In the genomic region with DNA sequence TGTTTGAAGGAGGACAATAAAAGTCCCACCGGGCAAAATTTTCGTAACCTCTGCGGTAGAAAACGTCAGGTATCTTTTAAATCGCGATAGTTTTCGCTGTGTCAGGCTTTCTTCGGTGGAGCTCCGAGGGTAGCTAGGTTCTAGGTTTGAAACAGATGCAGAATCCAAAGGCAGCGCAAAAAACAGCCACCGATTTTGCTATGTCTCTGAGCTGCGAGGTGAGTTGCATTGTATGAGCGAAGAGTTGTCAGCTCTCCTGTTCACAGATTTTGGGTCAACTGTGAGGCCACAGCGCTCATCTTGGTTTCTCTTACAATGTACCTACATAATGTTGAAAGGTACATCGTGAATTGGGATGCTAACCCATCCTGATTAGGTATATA, we compare ENCODE assay signal across 8 cellular contexts. TPM values are rescaled to one million over a fixed set of nuclear protein-coding genes. Genes with fewer than 3 reads are reported as not detected.
DNase-seq lines count a peak whose midpoint lies in the region; ATAC-seq and TF ChIP-seq lines count a peak whose summit lies in the region.

No MANE protein-coding gene starts in this region.

- peak overlapping the region; percentile 97 to 99 (median 98) for H3K27ac Mint-ChIP-seq in nephron

- peaks cover 23% of the 10 kb centered on the region for H3K4me1 Mint-ChIP-seq in nephron

- H3K27me3 Mint-ChIP-seq in nephron (ENCODE audit: low read depth) = no peaks in the 10 kb centered on the region

- H3K9me3 ChIP-seq in HAP-1 (no peaks in the 10 kb centered on the region; the same call in 1 of the 2 replicates), esophagus (ENCODE audit: control insufficient read depth in 2 of 2, insufficient read depth in 1 of 2, low read depth in 1 of 2, low read length in 1 of 2) (no peaks in the 10 kb centered on the region)

- H3K9me3 Mint-ChIP-seq in nephron = no peaks in the 10 kb centered on the region

- H3K27me3 ChIP-seq in HAP-1 (ENCODE audit: low read depth) (no peaks in the 10 kb centered on the region), esophagus (ENCODE audit: control insufficient read depth in 1 of 2, insufficient read depth in 2 of 2, low read length in 2 of 2) (no peaks in the 10 kb centered on the region)

- WGBS in esophagus, 2 donors = 0% methylated on average over 15 of the region's 15 CpGs

- no peak for TF ChIP-seq CTCF in WI38 (IDR thresholded peaks at IDR 0.05; ENCODE audit: low read depth, low read length)
- no peak for TF ChIP-seq CTCF in nephron (IDR thresholded peaks at IDR 0.05; ENCODE audit: unreplicated experiment in 3 of 3)

- H3K4me1 ChIP-seq in HAP-1 (peaks cover 10% of the 10 kb centered on the region; the same call in 1 of the 2 replicates), esophagus (ENCODE audit: control insufficient read depth in 2 of 2, insufficient read depth in 2 of 2, low read length in 1 of 2) (no peaks in the 10 kb centered on the region)

- DNase-seq in A172 (ENCODE audit: low spot score) (peak; percentile 28), HAP-1 (ENCODE audit: low spot score in 2 of 2) (peak; percentile 16 to 32), posterior vena cava (ENCODE audit: low spot score) (no peak), NCI-H1105 treated with DMSO at 0.1 percent for 48 hours (lab: John Stamatoyannopoulos, UW) (no peak)

- in situ Hi-C loops in HAP-1 (cut with MboI; ENCODE audit: low sequenced_read_pairs) = loop anchor here (25.0 kb wide), 1 partner anchor 416 kb away; the partner anchor contains the start of gene MFAP3L

- H3K27ac ChIP-seq in esophagus (ENCODE audit: low read depth in 2 of 2, low read length in 1 of 2) = peak overlapping the region; percentile 92 to 99

- intact Hi-C loops in posterior vena cava (cut with DNase I) = no loop called here

- peak overlapping the region; percentile 91 to 99 (median 98) for H3K4me3 Mint-ChIP-seq in nephron

- ATAC-seq in GM18907 (IDR thresholded peaks at IDR 0.05; ENCODE audit: unreplicated experiment) = no peak

- no peaks in the 10 kb centered on the region for H3K36me3 Mint-ChIP-seq in nephron (ENCODE audit: low read depth)

- 0 out of 2 replicates have a peak, but pooled peaks cover 2% of the 10 kb centered on the region for H3K36me3 ChIP-seq in HAP-1 (replicated peaks)
- no peaks in the 10 kb centered on the region for H3K36me3 ChIP-seq in esophagus (ENCODE audit: control insufficient read depth in 2 of 2, insufficient read depth in 2 of 2, low read length in 1 of 2)

- H3K4me3 ChIP-seq in HAP-1 (peak overlapping the region; percentile 83), WI38 (ENCODE audit: low read depth, low read length) (peak overlapping the region; percentile 74), esophagus (ENCODE audit: low read depth in 1 of 2, low read length in 2 of 2) (peak overlapping the region; percentile 64 to 73)

RNA-seq across cellular contexts. Expression of gene CLCN3, which starts 0.5 kb away (rescaled TPM):
- 35.5 and 42.3 TPM in 2 replicates for total RNA-seq in A172 (2014; rRNA removed; shearing (Covaris generic))
- 10 to 100 TPM; 18.8 to 22.3 TPM for polyA plus RNA-seq in esophagus
- total RNA-seq in posterior vena cava = 10 to 100 TPM; 17.0 to 23.3 TPM

RNA-seq across cellular contexts. Expression of gene NEK1, which starts 8.5 kb away (rescaled TPM):
- 7.8 and 8.3 TPM in 2 replicates for total RNA-seq in A172 (2014; rRNA removed; shearing (Covaris generic))
- 1 to 10 TPM; 2.5 to 2.9 TPM for polyA plus RNA-seq in esophagus
- 10 to 100 TPM; 19.2 to 19.9 TPM for total RNA-seq in posterior vena cava

Comparison
In these comparisons a context has a peak if more than half of its experiments do, and no peak if none do; other contexts are left out.
1. DNase-seq: peak in A172 (single experiment) and HAP-1 (2 of 2); none in posterior vena cava (single experiment) and NCI-H1105 treated with DMSO at 0.1 percent for 48 hours (single experiment).
2. Peak in every context shown above with its lines, with median percentiles within 50 percentile points of each other: H3K4me3 ChIP-seq.